In the genomic region with DNA sequence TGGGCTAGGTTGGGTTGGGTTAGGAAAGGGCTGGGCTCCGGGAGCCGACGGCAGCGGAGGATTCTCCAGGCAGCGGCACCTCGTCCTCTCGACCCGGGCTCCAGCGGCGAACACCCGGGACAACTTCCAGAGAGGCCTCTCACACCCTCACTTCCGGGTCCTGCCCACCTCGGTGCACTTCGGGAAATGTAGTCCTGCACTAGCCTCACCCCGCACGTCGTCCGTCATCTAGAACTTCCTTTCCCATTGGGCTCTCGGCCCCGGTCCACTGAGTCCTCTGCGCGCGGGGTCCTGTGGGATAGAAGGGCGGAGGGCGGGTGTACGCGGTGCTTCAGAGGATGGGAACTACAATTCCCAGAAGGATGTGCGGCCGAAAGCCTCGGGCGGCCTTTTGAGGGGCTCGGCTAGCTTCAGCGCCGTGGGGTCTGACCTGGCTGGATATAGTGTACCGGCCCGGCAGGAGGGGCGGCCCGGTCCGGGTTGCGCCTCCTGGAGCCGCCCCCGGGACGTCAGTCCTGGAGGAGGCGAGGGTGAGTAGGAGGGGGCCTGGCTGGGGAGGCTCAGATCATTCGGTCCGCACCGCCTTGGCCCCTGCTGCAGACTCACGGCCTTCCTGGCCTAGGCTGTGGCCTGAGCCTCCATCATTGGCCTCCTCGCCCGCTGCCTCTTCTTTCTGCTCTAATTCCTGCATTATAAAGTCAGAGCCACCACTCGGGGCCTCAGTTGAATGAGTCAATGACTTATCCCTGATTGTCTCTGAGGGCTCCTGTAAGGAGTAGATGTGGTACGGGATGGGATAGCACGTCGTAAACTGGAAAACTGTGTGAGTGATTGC, we compare ENCODE assay signal across 8 cellular contexts. TPM values are rescaled to one million over a fixed set of nuclear protein-coding genes. Genes with fewer than 3 reads are reported as not detected.
DNase-seq lines count a peak whose midpoint lies in the region; ATAC-seq and TF ChIP-seq lines count a peak whose summit lies in the region.

ERP44 (minus strand) TSS at position 114 of the 835 bp plus-strand sequence. CDS start 160 bp downstream, outside the sequence.
A gene with protein sequence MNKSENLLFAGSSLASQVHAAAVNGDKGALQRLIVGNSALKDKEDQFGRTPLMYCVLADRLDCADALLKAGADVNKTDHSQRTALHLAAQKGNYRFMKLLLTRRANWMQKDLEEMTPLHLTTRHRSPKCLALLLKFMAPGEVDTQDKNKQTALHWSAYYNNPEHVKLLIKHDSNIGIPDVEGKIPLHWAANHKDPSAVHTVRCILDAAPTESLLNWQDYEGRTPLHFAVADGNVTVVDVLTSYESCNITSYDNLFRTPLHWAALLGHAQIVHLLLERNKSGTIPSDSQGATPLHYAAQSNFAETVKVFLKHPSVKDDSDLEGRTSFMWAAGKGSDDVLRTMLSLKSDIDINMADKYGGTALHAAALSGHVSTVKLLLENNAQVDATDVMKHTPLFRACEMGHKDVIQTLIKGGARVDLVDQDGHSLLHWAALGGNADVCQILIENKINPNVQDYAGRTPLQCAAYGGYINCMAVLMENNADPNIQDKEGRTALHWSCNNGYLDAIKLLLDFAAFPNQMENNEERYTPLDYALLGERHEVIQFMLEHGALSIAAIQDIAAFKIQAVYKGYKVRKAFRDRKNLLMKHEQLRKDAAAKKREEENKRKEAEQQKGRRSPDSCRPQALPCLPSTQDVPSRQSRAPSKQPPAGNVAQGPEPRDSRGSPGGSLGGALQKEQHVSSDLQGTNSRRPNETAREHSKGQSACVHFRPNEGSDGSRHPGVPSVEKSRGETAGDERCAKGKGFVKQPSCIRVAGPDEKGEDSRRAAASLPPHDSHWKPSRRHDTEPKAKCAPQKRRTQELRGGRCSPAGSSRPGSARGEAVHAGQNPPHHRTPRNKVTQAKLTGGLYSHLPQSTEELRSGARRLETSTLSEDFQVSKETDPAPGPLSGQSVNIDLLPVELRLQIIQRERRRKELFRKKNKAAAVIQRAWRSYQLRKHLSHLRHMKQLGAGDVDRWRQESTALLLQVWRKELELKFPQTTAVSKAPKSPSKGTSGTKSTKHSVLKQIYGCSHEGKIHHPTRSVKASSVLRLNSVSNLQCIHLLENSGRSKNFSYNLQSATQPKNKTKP (plus strand): TSS at position 357 of the 835 bp plus-strand sequence. CDS start 5,279 bp downstream, outside the sequence.

- H2AFZ ChIP-seq in fibroblast of lung (ENCODE audit: low read length) = peak within 1 kb of the TSS; percentile 89

- peak within 1 kb of the TSS; percentile 95 for H3K27ac Mint-ChIP-seq in activated T-helper 17 cell treated with anti-CD3 and anti-CD28 coated beads, Interleukin-2, amount 50 U/mL, for 72 hours
- H3K27ac Mint-ChIP-seq in naive thymus-derived CD4-positive, alpha-beta T cell = peak within 1 kb of the TSS; percentile 84 to 99 (median 97)
- H3K27ac Mint-ChIP-seq in stimulated activated naive B cell treated with anti-CD40 and anti-IgM and Interleukin-4, amounts not matched to agents 10 μg/mL and 1 μg/mL and 100 μg/mL, for 72 hours = peak within 1 kb of the TSS; percentile 99

- H3K4me2 ChIP-seq in fibroblast of lung (ENCODE audit: extremely low read depth, insufficient read depth, low read length) = peak within 1 kb of the TSS; percentile 99

- H3K27me3 Mint-ChIP-seq in activated T-helper 17 cell treated with anti-CD3 and anti-CD28 coated beads, Interleukin-2, amount 50 U/mL, for 72 hours = no peaks in the 10 kb centered on the region
- no peaks in the 10 kb centered on the region for H3K27me3 Mint-ChIP-seq in naive thymus-derived CD4-positive, alpha-beta T cell
- no peaks in the 10 kb centered on the region for H3K27me3 Mint-ChIP-seq in stimulated activated naive B cell treated with anti-CD40 and anti-IgM and Interleukin-4, amounts not matched to agents 10 μg/mL and 1 μg/mL and 100 μg/mL, for 72 hours

- peak; percentile 98 for ATAC-seq in activated T-helper 17 cell treated with anti-CD3 and anti-CD28 coated beads, Interleukin-2, amount 50 U/mL, for 72 hours (replicated peaks)
- ATAC-seq in naive thymus-derived CD4-positive, alpha-beta T cell = peak; percentile 99
- ATAC-seq in stimulated activated naive B cell treated with anti-CD40 and anti-IgM and Interleukin-4, amounts not matched to agents 10 μg/mL and 1 μg/mL and 100 μg/mL, for 72 hours (replicated peaks) = peak; percentile 97 to 99

- no peaks in the 10 kb centered on the region for H3K9me3 ChIP-seq in fibroblast of lung (ENCODE audit: control insufficient read depth, insufficient read depth, low read depth, low read length)
- H3K9me3 ChIP-seq in naive thymus-derived CD4-positive, alpha-beta T cell (ENCODE audit: control insufficient read depth in 2 of 3, low read length in 3 of 3) = no peaks in the 10 kb centered on the region

- H3K27me3 ChIP-seq in fibroblast of lung (ENCODE audit: control insufficient read depth, insufficient read depth, low read length) = no peaks in the 10 kb centered on the region
- no peaks in the 10 kb centered on the region for H3K27me3 ChIP-seq in naive thymus-derived CD4-positive, alpha-beta T cell (ENCODE audit: control insufficient read depth in 2 of 2, insufficient read depth in 2 of 2, low read length in 2 of 2)

- H3K9ac ChIP-seq in fibroblast of lung (ENCODE audit: insufficient read depth, low read length) = peak within 1 kb of the TSS; percentile 90

- peaks cover 33% of the 10 kb centered on the region for H3K79me2 ChIP-seq in fibroblast of lung (ENCODE audit: control insufficient read depth, insufficient read depth, low read length)

- no peaks in the 10 kb centered on the region for H3K36me3 ChIP-seq in fibroblast of lung (ENCODE audit: control insufficient read depth, insufficient read depth, low read length)
- peaks cover 0 to 10% (median 7%) of the 10 kb centered on the region in 3 experiments for H3K36me3 ChIP-seq in naive thymus-derived CD4-positive, alpha-beta T cell (ENCODE audit: control insufficient read depth in 2 of 3, insufficient read depth in 3 of 3, low read length in 3 of 3)

- H3K4me3 ChIP-seq in LNCaP clone FGC (ENCODE audit: low read depth, low read length) = peak within 1 kb of the TSS; percentile 92
- H3K4me3 ChIP-seq in fibroblast of lung (replicated peaks in 1 of 4; ENCODE audit: control extremely low read depth in 1 of 4, insufficient read depth in 1 of 4, low read depth in 3 of 4, low read length in 4 of 4) = peak within 1 kb of the TSS; percentile 76 to 93 (median 88)
- peak within 1 kb of the TSS; percentile 93 for H3K4me3 ChIP-seq in naive thymus-derived CD4-positive, alpha-beta T cell (ENCODE audit: low read length)

- peak; percentile 100 for DNase-seq in Daoy (ENCODE audit: low read depth)
- peak; percentile 83 for DNase-seq in GOT3 (lab: John Stamatoyannopoulos, UW)
- DNase-seq in LNCaP clone FGC (ENCODE audit: low read depth) = peak; percentile 98
- DNase-seq in RWPE1 (ENCODE audit: low spot score) = peak; percentile 99
- peak; percentile 99 for DNase-seq in fibroblast of lung (ENCODE audit: low read depth in 2 of 2)
- DNase-seq in naive thymus-derived CD4-positive, alpha-beta T cell = peak; percentile 82 to 98 (median 94)
- DNase-seq in stimulated activated naive B cell treated with anti-CD40 and anti-IgM and Interleukin-4, amounts not matched to agents 10 μg/mL and 1 μg/mL and 100 μg/mL, for 72 hours = peak; percentile 98

- peak within 1 kb of the TSS; percentile 98 for H3K4me3 Mint-ChIP-seq in activated T-helper 17 cell treated with anti-CD3 and anti-CD28 coated beads, Interleukin-2, amount 50 U/mL, for 72 hours
- H3K4me3 Mint-ChIP-seq in naive thymus-derived CD4-positive, alpha-beta T cell = peak within 1 kb of the TSS; percentile 94 to 100 (median 98)
- H3K4me3 Mint-ChIP-seq in stimulated activated naive B cell treated with anti-CD40 and anti-IgM and Interleukin-4, amounts not matched to agents 10 μg/mL and 1 μg/mL and 100 μg/mL, for 72 hours = peak within 1 kb of the TSS; percentile 99

- peak within 1 kb of the TSS; percentile 89 for H3K27ac ChIP-seq in RWPE1
- H3K27ac ChIP-seq in fibroblast of lung (ENCODE audit: insufficient read depth, low read length) = peak within 1 kb of the TSS; percentile 95
- peak within 1 kb of the TSS; percentile 89 for H3K27ac ChIP-seq in naive thymus-derived CD4-positive, alpha-beta T cell (ENCODE audit: low read depth, low read length)

- TF ChIP-seq CTCF in LNCaP clone FGC (IDR thresholded peaks at IDR 0.05; ENCODE audit: control insufficient read depth, extremely low read depth, insufficient read depth) (no peak), RWPE1 (conservative IDR thresholded peaks at IDR 0.05; ENCODE audit: low read depth) (no peak), fibroblast of lung (conservative IDR thresholded peaks at IDR 0.05 in 1 of 2, IDR thresholded peaks at IDR 0.05 in 1 of 2; ENCODE audit: low read depth in 1 of 2, low read length in 2 of 2) (no peak)

- intact Hi-C loops in naive thymus-derived CD4-positive, alpha-beta T cell (cut with micrococcal nuclease) = loop anchor here (1.0 to 5.0 kb wide), 12 partner anchors 70 to 1434 kb away; partner anchors contain the start of genes SEC61B (in 2 of the 2), MRPL50 (in 1 of the 2), RNF20 (in 1 of the 2) and STX17 (in 1 of the 2)

- peaks cover 15% of the 10 kb centered on the region for H3K4me1 Mint-ChIP-seq in activated T-helper 17 cell treated with anti-CD3 and anti-CD28 coated beads, Interleukin-2, amount 50 U/mL, for 72 hours
- H3K4me1 Mint-ChIP-seq in naive thymus-derived CD4-positive, alpha-beta T cell = peaks cover 26 to 53% (median 43%) of the 10 kb centered on the region in 7 donors
- H3K4me1 Mint-ChIP-seq in stimulated activated naive B cell treated with anti-CD40 and anti-IgM and Interleukin-4, amounts not matched to agents 10 μg/mL and 1 μg/mL and 100 μg/mL, for 72 hours = peaks cover 18 to 41% of the 10 kb centered on the region in 2 donors

- peaks cover 13% of the 10 kb centered on the region for H3K36me3 Mint-ChIP-seq in activated T-helper 17 cell treated with anti-CD3 and anti-CD28 coated beads, Interleukin-2, amount 50 U/mL, for 72 hours (ENCODE audit: low read depth)
- H3K36me3 Mint-ChIP-seq in naive thymus-derived CD4-positive, alpha-beta T cell = peaks cover 0 to 15% (median 1%) of the 10 kb centered on the region in 5 donors
- peaks cover 6 to 12% of the 10 kb centered on the region in 2 donors for H3K36me3 Mint-ChIP-seq in stimulated activated naive B cell treated with anti-CD40 and anti-IgM and Interleukin-4, amounts not matched to agents 10 μg/mL and 1 μg/mL and 100 μg/mL, for 72 hours

- POLR2A ChIA-PET in RWPE1 (lab: Yijun Ruan, JAX; ENCODE audit: low non-redundant PET) = no interaction called here
- POLR2A ChIA-PET in naive thymus-derived CD4-positive, alpha-beta T cell (lab: Charles Lee) = interaction anchor here (0.7 kb wide), 3 partner anchors 14 to 1471 kb away, joined by 3 read pairs; no protein-coding TSS in a partner anchor

- H4K20me1 ChIP-seq in fibroblast of lung (ENCODE audit: control insufficient read depth, extremely low read depth, insufficient read depth, low read length) = peaks cover 2% of the 10 kb centered on the region

- CTCF ChIA-PET in RWPE1 (lab: Yijun Ruan, JAX) = interaction anchor here (0.9 to 1.0 kb wide), 2 partner anchors 23 to 914 kb away, joined by 3 read pairs; no protein-coding TSS in a partner anchor
- CTCF ChIA-PET in naive thymus-derived CD4-positive, alpha-beta T cell (lab: Charles Lee) = no interaction called here

- no peaks in the 10 kb centered on the region for H3K4me1 ChIP-seq in fibroblast of lung (ENCODE audit: control insufficient read depth, extremely low read depth, insufficient read depth, low read length)
- H3K4me1 ChIP-seq in naive thymus-derived CD4-positive, alpha-beta T cell (ENCODE audit: control insufficient read depth in 2 of 2, insufficient read depth in 2 of 2, low read length in 2 of 2) = peaks cover 18 to 25% of the 10 kb centered on the region in 2 donors

- H3K9me3 Mint-ChIP-seq in activated T-helper 17 cell treated with anti-CD3 and anti-CD28 coated beads, Interleukin-2, amount 50 U/mL, for 72 hours = no peaks in the 10 kb centered on the region
- H3K9me3 Mint-ChIP-seq in naive thymus-derived CD4-positive, alpha-beta T cell = no peaks in the 10 kb centered on the region
- no peaks in the 10 kb centered on the region for H3K9me3 Mint-ChIP-seq in stimulated activated naive B cell treated with anti-CD40 and anti-IgM and Interleukin-4, amounts not matched to agents 10 μg/mL and 1 μg/mL and 100 μg/mL, for 72 hours

RNA-seq across cellular contexts. Expression of gene ERP44, which starts in this region (rescaled TPM):
- 17.1 and 18.8 TPM in 2 replicates for total RNA-seq in Daoy (2014; rRNA removed; shearing (Covaris generic))
- 10 to 100 TPM; 11.1 to 13.9 TPM for total RNA-seq in activated T-helper 17 cell treated with anti-CD3 and anti-CD28 coated beads, Interleukin-2, amount 50 U/mL, for 72 hours
- total RNA-seq in fibroblast of lung = 6.9 and 8.6 TPM in 2 replicates
- 18.9 and 24.0 TPM in 2 replicates for polyA plus RNA-seq in fibroblast of lung
- polyA plus RNA-seq in fibroblast of lung (2012) = 21.0 and 25.2 TPM in 2 replicates
- polyA minus RNA-seq in fibroblast of lung (ENCODE audit: low replicate concordance) = 1.2 and 2.4 TPM in 2 replicates
- 10 to 100 TPM in 4 of 5 experiments, 1 to 10 TPM in 1; 9.8 to 19.5 (median 15.2) TPM for total RNA-seq in naive thymus-derived CD4-positive, alpha-beta T cell
- 10 to 100 TPM; 29.8 to 38.2 TPM for polyA plus RNA-seq in naive thymus-derived CD4-positive, alpha-beta T cell

RNA-seq across cellular contexts. Expression of the second gene that starts in this region (rescaled TPM):
- 18.2 and 18.6 TPM in 2 replicates for total RNA-seq in Daoy (2014; rRNA removed; shearing (Covaris generic))
- total RNA-seq in activated T-helper 17 cell treated with anti-CD3 and anti-CD28 coated beads, Interleukin-2, amount 50 U/mL, for 72 hours = 10 to 100 TPM; 15.3 to 17.7 TPM
- total RNA-seq in fibroblast of lung = 33.1 and 45.4 TPM in 2 replicates
- polyA plus RNA-seq in fibroblast of lung = 12.9 and 13.1 TPM in 2 replicates
- 7.4 and 8.8 TPM in 2 replicates for polyA plus RNA-seq in fibroblast of lung (2012)
- 9.6 and 23.4 TPM in 2 replicates for polyA minus RNA-seq in fibroblast of lung (ENCODE audit: low replicate concordance)
- total RNA-seq in naive thymus-derived CD4-positive, alpha-beta T cell = 10 to 100 TPM; 15.0 to 20.8 (median 20.6) TPM
- 10 to 100 TPM in 1 of 2 donors, 1 to 10 TPM in 1; 6.2 to 10.2 TPM for polyA plus RNA-seq in naive thymus-derived CD4-positive, alpha-beta T cell

Comparison
In these comparisons a context has a peak if more than half of its experiments do, and no peak if none do; other contexts are left out.
1. Peak in every context shown above with its lines: DNase-seq, ATAC-seq, H3K4me3 ChIP-seq and H3K27ac ChIP-seq.